Comparison of ENCODE assay signal across 12 cellular contexts in genomic region chr10:26448292-26448691, GRCh38. TPM values are rescaled to one million over a fixed set of nuclear protein-coding genes. Genes with fewer than 3 reads are reported as not detected.
DNase-seq lines count a peak whose midpoint lies in the region; ATAC-seq, FAIRE-seq and TF ChIP-seq lines count a peak whose summit lies in the region.
"Had no signal": no experiment of that assay in that cellular context is flagged by ENCODE, and none has a peak within 500 bp of the region (broad histone marks: within the 10 kb centered on the region; RNA-seq: fewer than 3 reads in every experiment).

No MANE protein-coding gene starts in this region.

- intact Hi-C loops in kidney (cut with DNase I): no loop called here

- no peaks in the 10 kb centered on the region for H3K27me3 Mint-ChIP-seq in IgD-negative memory B cell
- no peaks in the 10 kb centered on the region for H3K27me3 Mint-ChIP-seq in natural killer cell treated with Interleukin-12 subunit alpha and Interleukin-12 subunit beta and Interleukin-15 and Interleukin-18, amount 100 ng/mL, for 72 hours

- H3K4me3 ChIP-seq in kidney (ENCODE audit: low read length in 2 of 2): no peak overlapping the region
- H3K4me3 ChIP-seq in GM23248: no peak overlapping the region
- H3K4me3 ChIP-seq: gastroesophageal sphincter had no signal

- no peaks in the 10 kb centered on the region for H3K9me2 ChIP-seq in GM23248 (ENCODE audit: insufficient read depth)

- 0 out of 2 replicates have a peak, but pooled peaks cover 3% of the 10 kb centered on the region for H3F3A ChIP-seq in GM23248 (ENCODE audit: insufficient read depth)

- H3K27ac ChIP-seq in kidney (ENCODE audit: low read depth in 2 of 2, low read length in 2 of 2) (no peak overlapping the region), GM23248 (no peak overlapping the region)
- H3K27ac ChIP-seq: 22Rv1, gastroesophageal sphincter had no signal

- peak overlapping the region; percentile 97 to 100 (median 98) for H3K27ac Mint-ChIP-seq in IgD-negative memory B cell
- peak overlapping the region; percentile 89 to 92 for H3K27ac Mint-ChIP-seq in natural killer cell treated with Interleukin-12 subunit alpha and Interleukin-12 subunit beta and Interleukin-15 and Interleukin-18, amount 100 ng/mL, for 72 hours
- H3K27ac Mint-ChIP-seq: nephron had no signal

- in situ Hi-C loops in GM23248 (cut with MboI): no loop called here

- no peak for TF ChIP-seq CTCF in kidney (IDR thresholded peaks at IDR 0.05; ENCODE audit: borderline replicate concordance, extremely low read depth, insufficient read depth)

- H3K79me2 ChIP-seq in GM23248 (ENCODE audit: insufficient read depth): peaks cover 97% of the 10 kb centered on the region

- H3K4me2 ChIP-seq in GM23248 (ENCODE audit: unreplicated experiment): no peak overlapping the region

- DNase-seq in SIG-M5 treated with dmso at 0.1 percent for 504 hours (lab: John Stamatoyannopoulos, UW; ENCODE audit: unreplicated experiment): peak; percentile 14
- no peak for DNase-seq in SIG-M5 (lab: John Stamatoyannopoulos, UW)
- DNase-seq in natural killer cell treated with Interleukin-12 subunit alpha and Interleukin-12 subunit beta and Interleukin-15 and Interleukin-18, amount 100 ng/mL, for 72 hours (ENCODE audit: low spot score): no peak
- DNase-seq in kidney: no peak
- DNase-seq in GM23248: no peak
- DNase-seq: NCI-H1105 had no signal

- FAIRE-seq in kidney (lab: Jason Lieb, UNC): no peak

- H3K36me3 Mint-ChIP-seq in IgD-negative memory B cell: peaks cover 14% of the 10 kb centered on the region
- H3K36me3 Mint-ChIP-seq in natural killer cell treated with Interleukin-12 subunit alpha and Interleukin-12 subunit beta and Interleukin-15 and Interleukin-18, amount 100 ng/mL, for 72 hours: peaks cover 18% of the 10 kb centered on the region

- no peaks in the 10 kb centered on the region for H3K9me3 ChIP-seq in kidney (ENCODE audit: control insufficient read depth in 1 of 2, low read length in 2 of 2)
- no peaks in the 10 kb centered on the region for H3K9me3 ChIP-seq in GM23248 (ENCODE audit: low read depth)
- H3K9me3 ChIP-seq: gastroesophageal sphincter had no signal

- H3K4me3 Mint-ChIP-seq in IgD-negative memory B cell: peak overlapping the region; percentile 78 to 91 (median 87)
- H3K4me3 Mint-ChIP-seq in natural killer cell treated with Interleukin-12 subunit alpha and Interleukin-12 subunit beta and Interleukin-15 and Interleukin-18, amount 100 ng/mL, for 72 hours: peak overlapping the region; percentile 81
- H3K4me3 Mint-ChIP-seq: nephron had no signal

- 0 out of 2 replicates have a peak, but pooled peaks cover 4% of the 10 kb centered on the region for H4K20me1 ChIP-seq in GM23248 (ENCODE audit: insufficient read depth)

- no peaks in the 10 kb centered on the region for H3K36me3 ChIP-seq in kidney (ENCODE audit: control insufficient read depth in 1 of 2, insufficient read depth in 2 of 2, low read length in 2 of 2)
- no peaks in the 10 kb centered on the region for H3K36me3 ChIP-seq in GM23248 (ENCODE audit: low read depth)
- H3K36me3 ChIP-seq: gastroesophageal sphincter had no signal

- H3K9ac ChIP-seq in kidney (ENCODE audit: low read length in 2 of 2): no peak overlapping the region
- no peak overlapping the region for H3K9ac ChIP-seq in GM23248

- peaks cover 0 to 7% (median 3%) of the 10 kb centered on the region in 3 donors for H3K9me3 Mint-ChIP-seq in IgD-negative memory B cell
- H3K9me3 Mint-ChIP-seq in natural killer cell treated with Interleukin-12 subunit alpha and Interleukin-12 subunit beta and Interleukin-15 and Interleukin-18, amount 100 ng/mL, for 72 hours: peaks cover 10% of the 10 kb centered on the region
- H3K9me3 Mint-ChIP-seq: nephron had no signal

- H2AFZ ChIP-seq in GM23248: no peak overlapping the region

- H3K27me3 ChIP-seq in GM23248 (replicated peaks; ENCODE audit: insufficient read depth): no peaks in the 10 kb centered on the region
- H3K27me3 ChIP-seq: gastroesophageal sphincter had no signal

- H3K4me1 ChIP-seq in kidney (ENCODE audit: control insufficient read depth in 1 of 2, insufficient read depth in 1 of 2, low read depth in 1 of 2, low read length in 2 of 2) (no peaks in the 10 kb centered on the region), GM23248 (ENCODE audit: insufficient read depth) (peaks cover 10% of the 10 kb centered on the region; the same call in 1 of the 2 replicates)
- H3K4me1 ChIP-seq: gastroesophageal sphincter had no signal

- H3K4me1 Mint-ChIP-seq in IgD-negative memory B cell: peaks cover 62 to 75% (median 63%) of the 10 kb centered on the region in 3 donors
- peaks cover 69 to 83% of the 10 kb centered on the region in 2 donors for H3K4me1 Mint-ChIP-seq in natural killer cell treated with Interleukin-12 subunit alpha and Interleukin-12 subunit beta and Interleukin-15 and Interleukin-18, amount 100 ng/mL, for 72 hours (ENCODE audit: low read depth in 2 of 2)
- H3K4me1 Mint-ChIP-seq: nephron had no signal

- peak; percentile 33 for ATAC-seq in GM21786 (IDR thresholded peaks at IDR 0.05; ENCODE audit: unreplicated experiment)
- ATAC-seq in natural killer cell treated with Interleukin-12 subunit alpha and Interleukin-12 subunit beta and Interleukin-15 and Interleukin-18, amount 100 ng/mL, for 72 hours: peak in 1 of 2 donors; percentile 42
- no peak for ATAC-seq in GM19463 (IDR thresholded peaks at IDR 0.05; ENCODE audit: unreplicated experiment)
- ATAC-seq: gastroesophageal sphincter had no signal

RNA-seq across cellular contexts. Expression of gene APBB1IP, which starts 10.2 kb away (rescaled TPM):
- polyA plus RNA-seq in IgD-negative memory B cell (66.4 TPM), kidney (ENCODE audit: insufficient read depth, low read depth, low replicate concordance) (4.1 TPM), GM23248 (2016; fragmentation: Nextera tagmentation; extraction: Ambion mirVana) (25.0 and 25.1 TPM in 2 replicates)
- total RNA-seq in natural killer cell treated with Interleukin-12 subunit alpha and Interleukin-12 subunit beta and Interleukin-15 and Interleukin-18, amount 100 ng/mL, for 72 hours: 10 to 100 TPM; 42.2 to 58.0 TPM
- total RNA-seq in kidney: 20.5 TPM
- total RNA-seq in GM23248 (2014; rRNA removed; shearing (Covaris generic)): 7.3 and 9.4 TPM in 2 replicates
